10 cellular contexts compared by ENCODE assay signal in the genomic region with DNA sequence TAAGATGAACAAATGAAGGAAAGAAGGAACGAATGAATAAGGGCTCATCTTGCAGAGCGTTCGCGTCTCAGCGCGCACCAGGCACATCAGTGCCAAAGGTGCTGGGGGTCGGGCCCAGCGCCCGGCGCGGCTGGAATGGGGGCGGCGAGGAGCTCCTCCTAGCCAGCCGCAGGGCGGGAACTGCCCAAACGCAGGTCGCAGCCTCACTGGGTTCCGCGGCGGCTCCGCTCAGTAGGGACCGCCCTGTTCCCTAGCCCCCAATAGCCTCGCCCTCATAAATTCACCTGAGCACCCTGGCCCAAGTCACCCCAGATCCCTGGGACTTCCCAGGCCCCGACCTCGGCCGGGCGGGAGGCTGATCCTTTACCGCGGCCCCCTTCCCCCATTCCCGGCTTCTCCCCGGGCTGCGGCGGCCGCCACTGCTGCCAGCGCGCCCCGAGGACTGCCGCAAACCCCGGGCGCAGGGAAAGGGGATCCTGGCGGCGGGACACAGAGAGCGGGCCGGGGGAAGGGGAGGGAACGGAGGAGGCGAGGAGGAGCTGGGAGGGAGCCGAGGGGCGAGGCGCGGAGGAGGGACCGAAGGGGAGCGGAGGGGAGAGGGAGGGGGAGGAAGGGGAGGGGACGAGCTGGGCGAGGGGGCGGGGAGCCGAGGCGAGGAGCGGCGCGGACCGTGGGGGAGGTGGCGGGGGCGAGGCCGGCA. TPM values are rescaled to one million over a fixed set of nuclear protein-coding genes. Genes with fewer than 3 reads are reported as not detected.
DNase-seq lines count a peak whose midpoint lies in the region; ATAC-seq, FAIRE-seq and TF ChIP-seq lines count a peak whose summit lies in the region.
"Had no signal": no experiment of that assay in that cellular context is flagged by ENCODE, and none has a peak within 500 bp of the region (broad histone marks: within the 10 kb centered on the region; RNA-seq: fewer than 3 reads in every experiment).

No MANE protein-coding gene starts in this region.

- POLR2A ChIA-PET in naive thymus-derived CD4-positive, alpha-beta T cell (lab: Charles Lee): no interaction called here

- H3K4me3 Mint-ChIP-seq in naive thymus-derived CD4-positive, alpha-beta T cell: peak overlapping the region; percentile 59 to 83 (median 72)

- no peaks in the 10 kb centered on the region for H3K4me1 ChIP-seq in naive thymus-derived CD4-positive, alpha-beta T cell (ENCODE audit: control insufficient read depth in 2 of 2, insufficient read depth in 2 of 2, low read length in 2 of 2)

- H3K27ac ChIP-seq in naive thymus-derived CD4-positive, alpha-beta T cell (ENCODE audit: low read depth, low read length): no peak overlapping the region
- H3K27ac ChIP-seq: HL-60 had no signal

- no peak for ATAC-seq in naive thymus-derived CD4-positive, alpha-beta T cell
- ATAC-seq in HG02798 (IDR thresholded peaks at IDR 0.05; ENCODE audit: poor library complexity, unreplicated experiment) (no peak), HG03439 (IDR thresholded peaks at IDR 0.05; ENCODE audit: unreplicated experiment) (no peak)

- H3K27ac Mint-ChIP-seq in naive thymus-derived CD4-positive, alpha-beta T cell: peak overlapping the region in 1 of 9 donors; percentile 59

- H3K36me3 Mint-ChIP-seq in naive thymus-derived CD4-positive, alpha-beta T cell: no peaks in the 10 kb centered on the region

- DNase-seq in DMS79 (lab: John Stamatoyannopoulos, UW) (peak; percentile 47), NCI-H2196 treated with DMSO at 0.1 percent for 48 hours (lab: John Stamatoyannopoulos, UW; ENCODE audit: unreplicated experiment) (peak; percentile 49), cerebellar cortex (ENCODE audit: low spot score) (peak; percentile 69), kidney tubule cell (ENCODE audit: low spot score) (no peak), D721Med (ENCODE audit: insufficient read length, low spot score) (no peak)
- no peak for DNase-seq in naive thymus-derived CD4-positive, alpha-beta T cell

- peaks cover 0 to 1% (median 0%) of the 10 kb centered on the region in 11 donors for H3K9me3 Mint-ChIP-seq in naive thymus-derived CD4-positive, alpha-beta T cell

- H3K36me3 ChIP-seq in naive thymus-derived CD4-positive, alpha-beta T cell (ENCODE audit: control insufficient read depth in 2 of 3, insufficient read depth in 3 of 3, low read length in 3 of 3): no peaks in the 10 kb centered on the region

- CTCF ChIA-PET in naive thymus-derived CD4-positive, alpha-beta T cell (lab: Charles Lee): no interaction called here

- TF ChIP-seq CTCF in D721Med (IDR thresholded peaks at IDR 0.05; ENCODE audit: insufficient read depth, missing control alignments): no peak

- peaks cover 0 to 9% (median 4%) of the 10 kb centered on the region in 7 donors for H3K4me1 Mint-ChIP-seq in naive thymus-derived CD4-positive, alpha-beta T cell

- H3K9me3 ChIP-seq in naive thymus-derived CD4-positive, alpha-beta T cell (ENCODE audit: control insufficient read depth in 2 of 3, low read length in 3 of 3): no peaks in the 10 kb centered on the region

- peaks cover 60 to 83% (median 70%) of the 10 kb centered on the region in 5 donors for H3K27me3 Mint-ChIP-seq in naive thymus-derived CD4-positive, alpha-beta T cell

- H3K4me3 ChIP-seq in naive thymus-derived CD4-positive, alpha-beta T cell (ENCODE audit: low read length): no peak overlapping the region

- intact Hi-C loops in naive thymus-derived CD4-positive, alpha-beta T cell (cut with micrococcal nuclease): loop anchor here in 1 of 2 donors (10.0 kb wide), 1 partner anchor 111 kb away; a partner anchor contains a TSS

- FAIRE-seq in D721Med (lab: Jason Lieb, UNC): no peak

- H3K27me3 ChIP-seq in naive thymus-derived CD4-positive, alpha-beta T cell (ENCODE audit: control insufficient read depth in 2 of 2, insufficient read depth in 2 of 2, low read length in 2 of 2): peaks cover 5 to 12% of the 10 kb centered on the region in 2 donors

RNA-seq across cellular contexts. Expression of a gene that starts 0.4 kb away (rescaled TPM):
- not detected for total RNA-seq in naive thymus-derived CD4-positive, alpha-beta T cell
- polyA plus RNA-seq in naive thymus-derived CD4-positive, alpha-beta T cell: not detected
- total RNA-seq: dermis microvascular lymphatic vessel endothelial cell had no signal

Comparison
In these comparisons a context has a peak if more than half of its experiments do, and no peak if none do; other contexts are left out.
1. DNase-seq: peak in DMS79 (single experiment), NCI-H2196 treated with DMSO at 0.1 percent for 48 hours (single experiment) and cerebellar cortex (single experiment); none in naive thymus-derived CD4-positive, alpha-beta T cell (0 of 9), kidney tubule cell (single experiment) and D721Med (single experiment).